ENCODE assay signal across 19 cellular contexts in genomic region chr4:139749313-139749712, GRCh38.
DNase-seq lines count a peak whose midpoint lies in the region; FAIRE-seq and TF ChIP-seq lines count a peak whose summit lies in the region.
"Had no signal": no experiment of that assay in that cellular context is flagged by ENCODE, and none has a peak within 500 bp of the region (broad histone marks: within the 10 kb centered on the region; RNA-seq: fewer than 3 reads in every experiment).

No MANE protein-coding gene starts in this region.

- no peak overlapping the region for H3K9ac ChIP-seq in endothelial cell of umbilical vein (replicated peaks; ENCODE audit: extremely low read depth, insufficient read depth, low read length)
- no peak overlapping the region for H3K9ac ChIP-seq in smooth muscle cell (ENCODE audit: low read depth)

- peaks cover 43% of the 10 kb centered on the region for H3K4me1 Mint-ChIP-seq in type B pancreatic cell (ENCODE audit: unreplicated experiment)
- H3K4me1 Mint-ChIP-seq: CD8-positive, alpha-beta memory T cell; IgD-negative memory B cell had no signal

- BruUV-seq in endothelial cell of umbilical vein (replicated peaks; lab: Mats Ljungman, UMichigan): no TSS peak

- no peaks in the 10 kb centered on the region for H3K9me1 ChIP-seq in endothelial cell of umbilical vein (replicated peaks; ENCODE audit: control insufficient read depth, extremely low read depth, insufficient read depth, low read length)

- FAIRE-seq in endothelial cell of umbilical vein (lab: Jason Lieb, UNC): no peak
- FAIRE-seq: D721Med had no signal

- DNase-seq in KBM-7 (peak; percentile 51), MV-4-11 (lab: John Stamatoyannopoulos, UW) (peak; percentile 16), endothelial cell of umbilical vein (ENCODE audit: low read depth, low spot score) (peak; percentile 32), smooth muscle cell (lab: John Stamatoyannopoulos, UW; ENCODE audit: unreplicated experiment) (no peak), hypothalamus (lab: John Stamatoyannopoulos, UW) (no peak), DMS114 treated with DMSO at 0.1 percent for 48 hours (lab: John Stamatoyannopoulos, UW; ENCODE audit: unreplicated experiment) (no peak), type B pancreatic cell (ENCODE audit: extremely low spot score, unreplicated experiment) (no peak)
- DNase-seq: C1 segment of cervical spinal cord; CD8-positive, alpha-beta memory T cell; DMS79; HCEC 1CT; NCI-H1092; NCI-H1436 treated with DMSO at 0.1 percent for 48 hours; NCI-H2081; PC-9; SJCRH30 had no signal

- H4K20me1 ChIP-seq in endothelial cell of umbilical vein (replicated peaks; ENCODE audit: control insufficient read depth, extremely low read depth, insufficient read depth, low read length): no peaks in the 10 kb centered on the region
- H4K20me1 ChIP-seq in smooth muscle cell (ENCODE audit: low read depth): no peaks in the 10 kb centered on the region

- no peak overlapping the region for H3K4me3 Mint-ChIP-seq in type B pancreatic cell
- H3K4me3 Mint-ChIP-seq: CD8-positive, alpha-beta memory T cell; GM23338; IgD-negative memory B cell had no signal

- CTCF ChIA-PET in endothelial cell of umbilical vein (lab: Charles Lee): interaction anchor here (0.8 to 2.8 kb wide), 3 partner anchors 9 to 11 kb away, joined by 3 to 13 read pairs (median 5); no protein-coding TSS in a partner anchor

- no peak for TF ChIP-seq POLR2A in endothelial cell of umbilical vein (IDR thresholded peaks at IDR 0.05; ENCODE audit: low read depth, low read length)

- H3K79me2 ChIP-seq in endothelial cell of umbilical vein (ENCODE audit: control insufficient read depth, insufficient read depth, low read length) (no peaks in the 10 kb centered on the region), smooth muscle cell (ENCODE audit: low read depth) (peaks cover 8% of the 10 kb centered on the region)

- no peak overlapping the region for H3K4me3 ChIP-seq in endothelial cell of umbilical vein (replicated peaks in 1 of 3; ENCODE audit: insufficient read depth in 1 of 3, low read depth in 1 of 3, low read length in 3 of 3)
- no peak overlapping the region for H3K4me3 ChIP-seq in smooth muscle cell
- H3K4me3 ChIP-seq: GM23338, PC-9, SJCRH30 had no signal

- H2AFZ ChIP-seq in endothelial cell of umbilical vein (ENCODE audit: low read depth, low read length) (no peak overlapping the region), smooth muscle cell (ENCODE audit: low read depth) (no peak overlapping the region)
- H2AFZ ChIP-seq: GM23338, PC-9 had no signal

- H3K27me3 Mint-ChIP-seq in type B pancreatic cell: no peaks in the 10 kb centered on the region

- H3K36me3 Mint-ChIP-seq in type B pancreatic cell: no peaks in the 10 kb centered on the region
- H3K36me3 Mint-ChIP-seq: CD8-positive, alpha-beta memory T cell had no signal

- H3K9me3 Mint-ChIP-seq in type B pancreatic cell: no peaks in the 10 kb centered on the region
- H3K9me3 Mint-ChIP-seq: CD8-positive, alpha-beta memory T cell; GM23338; IgD-negative memory B cell had no signal

- intact Hi-C loops in endothelial cell of umbilical vein (cut with micrococcal nuclease): no loop called here

- H3K4me1 ChIP-seq in endothelial cell of umbilical vein (ENCODE audit: control insufficient read depth, extremely low read depth, insufficient read depth, low read length) (no peaks in the 10 kb centered on the region), smooth muscle cell (ENCODE audit: low read depth) (peaks cover 20% of the 10 kb centered on the region)

- H3K36me3 ChIP-seq in endothelial cell of umbilical vein (ENCODE audit: control insufficient read depth in 2 of 2, extremely low read depth in 1 of 2, insufficient read depth in 2 of 2, low read length in 2 of 2) (no peaks in the 10 kb centered on the region), smooth muscle cell (ENCODE audit: low read depth) (no peaks in the 10 kb centered on the region)
- H3K36me3 ChIP-seq: SJCRH30 had no signal

- 40% methylated on average over 6 of the region's 6 CpGs for WGBS in smooth muscle cell (ENCODE audit: low lambda C conversion rate)

- no peaks in the 10 kb centered on the region for H3F3A ChIP-seq in smooth muscle cell (ENCODE audit: low read depth)

- H3K27me3 ChIP-seq in endothelial cell of umbilical vein (ENCODE audit: control insufficient read depth in 2 of 2, insufficient read depth in 2 of 2, low read length in 2 of 2): no peaks in the 10 kb centered on the region
- H3K27me3 ChIP-seq in smooth muscle cell (ENCODE audit: low read depth): no peaks in the 10 kb centered on the region
- H3K27me3 ChIP-seq: SJCRH30 had no signal

- H3K9me3 ChIP-seq in endothelial cell of umbilical vein (replicated peaks; ENCODE audit: control insufficient read depth, insufficient read depth, low read length) (no peaks in the 10 kb centered on the region), smooth muscle cell (replicated peaks; ENCODE audit: low read depth) (no peaks in the 10 kb centered on the region)
- H3K9me3 ChIP-seq: SJCRH30 had no signal

- POLR2A ChIA-PET in endothelial cell of umbilical vein (lab: Charles Lee): no interaction called here

- in situ Hi-C loops in KBM-7 (cut with MboI; ENCODE audit: low pct_unique_long_range_greater_than_20kb, low sequenced_read_pairs): no loop called here

- no peak overlapping the region for H3K4me2 ChIP-seq in endothelial cell of umbilical vein (ENCODE audit: insufficient read depth, low read length)
- peak overlapping the region; percentile 17 for H3K4me2 ChIP-seq in smooth muscle cell
- H3K4me2 ChIP-seq: GM23338, PC-9 had no signal

- no peak overlapping the region for H3K27ac ChIP-seq in endothelial cell of umbilical vein (ENCODE audit: insufficient read depth, low read depth, low read length)
- peak overlapping the region; percentile 25 for H3K27ac ChIP-seq in smooth muscle cell (ENCODE audit: low read depth)
- H3K27ac ChIP-seq: PC-9, SJCRH30 had no signal

- H3K27ac Mint-ChIP-seq in type B pancreatic cell: no peak overlapping the region
- H3K27ac Mint-ChIP-seq: CD8-positive, alpha-beta memory T cell; GM23338; IgD-negative memory B cell had no signal

- dilution Hi-C loops in endothelial cell of umbilical vein (cut with MboI; ENCODE audit: extremely low pct_ligation_motif_present, low sequenced_read_pairs): no loop called here

- TF ChIP-seq CTCF in endothelial cell of umbilical vein (IDR thresholded peaks at IDR 0.05; ENCODE audit: extremely low read depth in 1 of 2, insufficient read depth in 1 of 2, low read depth in 1 of 2, low read length in 2 of 2): no peak
- TF ChIP-seq CTCF in smooth muscle cell (IDR thresholded peaks at IDR 0.05; ENCODE audit: borderline replicate concordance, insufficient read depth, poor library complexity, severe bottlenecking): no peak
- TF ChIP-seq CTCF in type B pancreatic cell (conservative IDR thresholded peaks at IDR 0.05): no peak

TF ChIP-seq in endothelial cell of umbilical vein, 7 proteins besides CTCF, POLR2A, EP300 and RAD21:
- TF ChIP-seq GATA2 (IDR thresholded peaks at IDR 0.05; ENCODE audit: insufficient read depth, insufficient read length, low read depth, low read length) (no peak), POLR2AphosphoS5 (IDR thresholded peaks at IDR 0.05; ENCODE audit: insufficient read depth, low read depth, low read length) (no peak), JUN (IDR thresholded peaks at IDR 0.05; ENCODE audit: borderline replicate concordance, insufficient read depth, insufficient read length, low read depth) (no peak), FOS (IDR thresholded peaks at IDR 0.05; ENCODE audit: borderline replicate concordance, insufficient read depth, low read length) (no peak), MYC (IDR thresholded peaks at IDR 0.05; ENCODE audit: low read depth, low read length) (no peak), EZH2 (IDR thresholded peaks at IDR 0.05; ENCODE audit: borderline replicate concordance, low read depth, low read length, severe bottlenecking) (no peak), MAX (IDR thresholded peaks at IDR 0.05; ENCODE audit: insufficient read depth, insufficient read length) (no peak)

Comparison
In these comparisons a context has a peak if more than half of its experiments do, and no peak if none do; other contexts are left out.
1. DNase-seq: peak in KBM-7 (single experiment), MV-4-11 (single experiment) and endothelial cell of umbilical vein (single experiment); none in smooth muscle cell (single experiment), hypothalamus (0 of 51), DMS114 treated with DMSO at 0.1 percent for 48 hours (single experiment) and type B pancreatic cell (single experiment).